Comparison of ENCODE assay signal across 1 cellular context in genomic region chr3:188948658-188949400, GRCh38.
TF ChIP-seq lines count a peak whose summit lies in the region.

No MANE protein-coding gene starts in this region.

TF ChIP-seq in GM23338, 12 proteins besides CTCF, POLR2A, EP300 and RAD21 (continued from another document):
- TF ChIP-seq, protein P1, sequence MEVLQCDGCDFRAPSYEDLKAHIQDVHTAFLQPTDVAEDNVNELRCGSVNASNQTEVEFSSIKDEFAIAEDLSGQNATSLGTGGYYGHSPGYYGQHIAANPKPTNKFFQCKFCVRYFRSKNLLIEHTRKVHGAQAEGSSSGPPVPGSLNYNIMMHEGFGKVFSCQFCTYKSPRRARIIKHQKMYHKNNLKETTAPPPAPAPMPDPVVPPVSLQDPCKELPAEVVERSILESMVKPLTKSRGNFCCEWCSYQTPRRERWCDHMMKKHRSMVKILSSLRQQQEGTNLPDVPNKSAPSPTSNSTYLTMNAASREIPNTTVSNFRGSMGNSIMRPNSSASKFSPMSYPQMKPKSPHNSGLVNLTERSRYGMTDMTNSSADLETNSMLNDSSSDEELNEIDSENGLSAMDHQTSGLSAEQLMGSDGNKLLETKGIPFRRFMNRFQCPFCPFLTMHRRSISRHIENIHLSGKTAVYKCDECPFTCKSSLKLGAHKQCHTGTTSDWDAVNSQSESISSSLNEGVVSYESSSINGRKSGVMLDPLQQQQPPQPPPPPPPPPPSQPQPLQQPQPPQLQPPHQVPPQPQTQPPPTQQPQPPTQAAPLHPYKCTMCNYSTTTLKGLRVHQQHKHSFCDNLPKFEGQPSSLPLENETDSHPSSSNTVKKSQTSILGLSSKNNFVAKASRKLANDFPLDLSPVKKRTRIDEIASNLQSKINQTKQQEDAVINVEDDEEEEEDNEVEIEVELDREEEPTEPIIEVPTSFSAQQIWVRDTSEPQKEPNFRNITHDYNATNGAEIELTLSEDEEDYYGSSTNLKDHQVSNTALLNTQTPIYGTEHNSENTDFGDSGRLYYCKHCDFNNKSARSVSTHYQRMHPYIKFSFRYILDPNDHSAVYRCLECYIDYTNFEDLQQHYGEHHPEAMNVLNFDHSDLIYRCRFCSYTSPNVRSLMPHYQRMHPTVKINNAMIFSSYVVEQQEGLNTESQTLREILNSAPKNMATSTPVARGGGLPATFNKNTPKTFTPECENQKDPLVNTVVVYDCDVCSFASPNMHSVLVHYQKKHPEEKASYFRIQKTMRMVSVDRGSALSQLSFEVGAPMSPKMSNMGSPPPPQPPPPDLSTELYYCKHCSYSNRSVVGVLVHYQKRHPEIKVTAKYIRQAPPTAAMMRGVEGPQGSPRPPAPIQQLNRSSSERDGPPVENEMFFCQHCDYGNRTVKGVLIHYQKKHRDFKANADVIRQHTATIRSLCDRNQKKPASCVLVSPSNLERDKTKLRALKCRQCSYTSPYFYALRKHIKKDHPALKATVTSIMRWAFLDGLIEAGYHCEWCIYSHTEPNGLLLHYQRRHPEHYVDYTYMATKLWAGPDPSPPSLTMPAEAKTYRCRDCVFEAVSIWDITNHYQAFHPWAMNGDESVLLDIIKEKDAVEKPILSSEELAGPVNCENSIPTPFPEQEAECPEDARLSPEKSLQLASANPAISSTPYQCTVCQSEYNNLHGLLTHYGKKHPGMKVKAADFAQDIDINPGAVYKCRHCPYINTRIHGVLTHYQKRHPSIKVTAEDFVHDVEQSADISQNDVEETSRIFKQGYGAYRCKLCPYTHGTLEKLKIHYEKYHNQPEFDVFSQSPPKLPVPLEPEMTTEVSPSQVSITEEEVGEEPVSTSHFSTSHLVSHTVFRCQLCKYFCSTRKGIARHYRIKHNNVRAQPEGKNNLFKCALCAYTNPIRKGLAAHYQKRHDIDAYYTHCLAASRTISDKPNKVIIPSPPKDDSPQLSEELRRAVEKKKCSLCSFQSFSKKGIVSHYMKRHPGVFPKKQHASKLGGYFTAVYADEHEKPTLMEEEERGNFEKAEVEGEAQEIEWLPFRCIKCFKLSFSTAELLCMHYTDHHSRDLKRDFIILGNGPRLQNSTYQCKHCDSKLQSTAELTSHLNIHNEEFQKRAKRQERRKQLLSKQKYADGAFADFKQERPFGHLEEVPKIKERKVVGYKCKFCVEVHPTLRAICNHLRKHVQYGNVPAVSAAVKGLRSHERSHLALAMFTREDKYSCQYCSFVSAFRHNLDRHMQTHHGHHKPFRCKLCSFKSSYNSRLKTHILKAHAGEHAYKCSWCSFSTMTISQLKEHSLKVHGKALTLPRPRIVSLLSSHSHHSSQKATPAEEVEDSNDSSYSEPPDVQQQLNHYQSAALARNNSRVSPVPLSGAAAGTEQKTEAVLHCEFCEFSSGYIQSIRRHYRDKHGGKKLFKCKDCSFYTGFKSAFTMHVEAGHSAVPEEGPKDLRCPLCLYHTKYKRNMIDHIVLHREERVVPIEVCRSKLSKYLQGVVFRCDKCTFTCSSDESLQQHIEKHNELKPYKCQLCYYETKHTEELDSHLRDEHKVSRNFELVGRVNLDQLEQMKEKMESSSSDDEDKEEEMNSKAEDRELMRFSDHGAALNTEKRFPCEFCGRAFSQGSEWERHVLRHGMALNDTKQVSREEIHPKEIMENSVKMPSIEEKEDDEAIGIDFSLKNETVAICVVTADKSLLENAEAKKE (CRISPR knock-in tag; IDR thresholded peaks at IDR 0.05) = no peak
- no peak for TF ChIP-seq STAT1 (IDR thresholded peaks at IDR 0.05; ENCODE audit: unreplicated experiment)
- TF ChIP-seq EZH2phosphoT487 (IDR thresholded peaks at IDR 0.05; ENCODE audit: unreplicated experiment) = no peak
- TF ChIP-seq, protein P2, sequence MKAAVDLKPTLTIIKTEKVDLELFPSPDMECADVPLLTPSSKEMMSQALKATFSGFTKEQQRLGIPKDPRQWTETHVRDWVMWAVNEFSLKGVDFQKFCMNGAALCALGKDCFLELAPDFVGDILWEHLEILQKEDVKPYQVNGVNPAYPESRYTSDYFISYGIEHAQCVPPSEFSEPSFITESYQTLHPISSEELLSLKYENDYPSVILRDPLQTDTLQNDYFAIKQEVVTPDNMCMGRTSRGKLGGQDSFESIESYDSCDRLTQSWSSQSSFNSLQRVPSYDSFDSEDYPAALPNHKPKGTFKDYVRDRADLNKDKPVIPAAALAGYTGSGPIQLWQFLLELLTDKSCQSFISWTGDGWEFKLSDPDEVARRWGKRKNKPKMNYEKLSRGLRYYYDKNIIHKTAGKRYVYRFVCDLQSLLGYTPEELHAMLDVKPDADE (IDR thresholded peaks at IDR 0.05) = no peak
- TF ChIP-seq ZNF114 (CRISPR knock-in tag; IDR thresholded peaks at IDR 0.05) = no peak
- TF ChIP-seq CREB1 (CRISPR knock-in tag; IDR thresholded peaks at IDR 0.05; ENCODE audit: low read depth) = no peak
- no peak for TF ChIP-seq JUNB (IDR thresholded peaks at IDR 0.05; ENCODE audit: unreplicated experiment)
- no peak for TF ChIP-seq NANOG (IDR thresholded peaks at IDR 0.05; ENCODE audit: borderline replicate concordance)
- TF ChIP-seq EZH2 (IDR thresholded peaks at IDR 0.05; ENCODE audit: low read depth, unreplicated experiment) = no peak
